In the genomic region with DNA sequence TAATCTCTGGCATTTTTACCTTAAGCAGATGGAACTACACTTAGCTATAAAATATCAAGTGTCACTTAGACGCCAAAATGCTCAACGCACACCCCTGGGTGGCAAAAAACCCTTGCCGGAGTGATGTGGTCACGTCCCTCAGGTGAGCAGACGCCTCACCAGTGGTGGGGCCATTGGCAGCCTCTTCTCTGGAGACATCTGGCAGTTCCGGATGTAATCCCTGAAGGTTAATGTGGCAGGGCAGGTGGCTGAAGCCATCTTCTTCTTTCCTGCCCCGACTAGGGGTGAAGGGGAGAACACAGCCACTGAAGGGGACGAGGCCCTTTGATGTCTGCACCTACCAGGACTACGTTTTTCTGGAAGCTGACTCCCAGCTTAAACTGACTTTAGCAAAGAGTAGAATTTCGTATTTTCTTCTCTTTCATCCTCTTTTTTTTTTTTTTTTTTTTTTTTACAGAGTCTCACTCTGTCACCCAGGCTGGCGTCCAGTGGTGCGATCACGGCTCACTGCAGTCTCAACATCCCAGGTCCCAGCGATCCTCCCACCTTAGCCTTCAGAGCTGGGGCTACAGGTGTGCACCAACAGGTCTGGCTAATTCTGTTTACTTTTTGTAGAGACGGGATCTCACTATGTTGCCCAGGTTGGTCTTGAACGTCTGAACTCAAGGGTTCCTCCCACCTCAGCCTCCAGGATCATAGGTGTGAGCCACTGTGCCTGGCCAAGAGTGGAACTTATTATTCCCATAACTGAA, we compare ENCODE assay signal across 32 cellular contexts.
"Had no signal": no experiment of that assay in that cellular context is flagged by ENCODE, and none has a peak within 500 bp of the region (broad histone marks: within the 10 kb centered on the region; RNA-seq: fewer than 3 reads in every experiment).

No MANE protein-coding gene starts in this region.

- H3K27me3 ChIP-seq: left lung, neural progenitor cell, pancreas, stomach, upper lobe of right lung had no signal

- H3K4me3 ChIP-seq: left lung, lower lobe of right lung, neural progenitor cell, pancreas, prostate gland, skin epidermis, stomach, thoracic aorta, tibial artery, upper lobe of right lung had no signal

- H3K27ac ChIP-seq: left lung, lower lobe of right lung, neural progenitor cell, pancreas, prostate gland, skin epidermis, stomach, thoracic aorta, tibial artery, upper lobe of right lung had no signal

- H3K9me3 Mint-ChIP-seq: immature natural killer cell; mesothelial cell of epicardium; naive B cell; natural killer cell; nephron progenitor cell; stimulated activated naive B cell treated with anti-CD40 and anti-IgM and Interleukin-4, amounts not matched to agents 10 μg/mL and 1 μg/mL and 100 μg/mL, for 72 hours had no signal

- H3K4me2 ChIP-seq: neural progenitor cell had no signal

- H3K4me1 ChIP-seq: pancreas, stomach had no signal

- H3K36me3 ChIP-seq: left lung, lower lobe of right lung, neural progenitor cell, pancreas, prostate gland, stomach, thoracic aorta, tibial artery, upper lobe of right lung had no signal

- H3K4me1 Mint-ChIP-seq: immature natural killer cell, natural killer cell had no signal

- ATAC-seq: left colon; left lung; lower lobe of right lung; natural killer cell; pancreas; right cardiac atrium; sciatic nerve; stimulated activated naive B cell treated with anti-CD40 and anti-IgM and Interleukin-4, amounts not matched to agents 10 μg/mL and 1 μg/mL and 100 μg/mL, for 72 hours; stimulated activated naive CD8-positive, alpha-beta T cell treated with anti-CD3 and anti-CD28 coated beads, Interleukin-15, Interleukin-2, amounts not matched to agents 100 U/mL and 50 U/mL, for 24 hours; upper lobe of right lung had no signal

- H3K27ac Mint-ChIP-seq: immature natural killer cell; mesothelial cell of epicardium; natural killer cell; nephron progenitor cell; stimulated activated naive B cell treated with anti-CD40 and anti-IgM and Interleukin-4, amounts not matched to agents 10 μg/mL and 1 μg/mL and 100 μg/mL, for 72 hours had no signal

- H3K4me3 Mint-ChIP-seq: immature natural killer cell; mesothelial cell of epicardium; naive B cell; natural killer cell; nephron progenitor cell; neural progenitor cell; stimulated activated naive B cell treated with anti-CD40 and anti-IgM and Interleukin-4, amounts not matched to agents 10 μg/mL and 1 μg/mL and 100 μg/mL, for 72 hours had no signal

- DNase-seq: hypothalamus; immature natural killer cell; kidney; left colon; left lung; lower lobe of right lung; mammary epithelial cell; mesenchymal stem cell; naive B cell; natural killer cell; nephron progenitor cell; pancreas; retina; right cardiac atrium; stimulated activated CD4-positive, alpha-beta T cell treated with anti-CD3 and anti-CD28 coated beads, Interleukin-12 subunit alpha, Interleukin-12 subunit beta, amount 100 ng/mL, for 4 hours; stimulated activated CD4-positive, alpha-beta T cell treated with anti-CD3 and anti-CD28 coated beads, Interleukin-15, amount 100 ng/mL, for 24 hours; stimulated activated CD4-positive, alpha-beta T cell treated with anti-CD3 and anti-CD28 coated beads, Interleukin-2, amount 100 ng/mL, for 24 hours; stimulated activated CD4-positive, alpha-beta T cell treated with anti-CD3 and anti-CD28 coated beads, Interleukin-4, amount 100 ng/mL, for 1 hour; stimulated activated naive B cell treated with anti-CD40 and anti-IgM and Interleukin-4, amounts not matched to agents 10 μg/mL and 1 μg/mL and 100 μg/mL, for 72 hours; stimulated activated naive CD8-positive, alpha-beta T cell treated with anti-CD3 and anti-CD28 coated beads, Interleukin-15, Interleukin-2, amounts not matched to agents 100 U/mL and 50 U/mL, for 24 hours; stomach; tibial artery; trophoblast cell; upper lobe of right lung had no signal

- H3K9ac ChIP-seq: neural progenitor cell had no signal

- H3K9me3 ChIP-seq: left lung, lower lobe of right lung, pancreas, prostate gland, stomach, thoracic aorta, tibial artery, upper lobe of right lung had no signal

- H3K36me3 Mint-ChIP-seq: immature natural killer cell; mesothelial cell of epicardium; naive B cell; natural killer cell; stimulated activated naive B cell treated with anti-CD40 and anti-IgM and Interleukin-4, amounts not matched to agents 10 μg/mL and 1 μg/mL and 100 μg/mL, for 72 hours had no signal

- FAIRE-seq: islet of Langerhans, kidney, pancreas, urothelium cell line had no signal
